Comparison of ENCODE assay signal across 15 cellular contexts in the genomic region with DNA sequence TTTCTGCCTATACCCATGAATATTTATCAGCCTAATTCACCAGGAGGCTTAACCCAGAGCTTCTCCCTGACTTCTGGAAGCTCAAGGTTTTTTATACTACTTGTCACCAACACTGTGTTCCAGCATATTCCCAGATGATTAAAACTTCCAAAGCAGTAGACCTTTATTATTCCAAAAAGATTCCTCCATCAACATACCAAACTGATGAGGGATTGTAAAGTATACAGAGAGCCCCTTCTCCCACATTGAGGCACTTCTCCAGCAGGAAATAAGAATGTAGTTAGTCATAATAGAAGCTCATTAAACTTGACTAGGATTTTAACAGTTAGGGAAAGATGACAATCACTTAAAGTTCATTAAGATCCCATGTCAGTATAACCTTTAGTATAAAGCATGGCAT. TPM values are rescaled to one million over a fixed set of nuclear protein-coding genes. Genes with fewer than 3 reads are reported as not detected.
A peak's percentile ranks its signal among the peaks of the same experiment; 100 is the strongest.
DNase-seq lines count a peak whose midpoint lies in the region; ATAC-seq and TF ChIP-seq lines count a peak whose summit lies in the region.
"Had no signal": no experiment of that assay in that cellular context is flagged by ENCODE, and none has a peak within 500 bp of the region (broad histone marks: within the 10 kb centered on the region; RNA-seq: fewer than 3 reads in every experiment).

No MANE protein-coding gene starts in this region.

- no peak for TF ChIP-seq CTCF in GM23338 (conservative IDR thresholded peaks at IDR 0.05; ENCODE audit: low read depth in 2 of 2)
- no peak for TF ChIP-seq CTCF in fibroblast of pulmonary artery (IDR thresholded peaks at IDR 0.05; ENCODE audit: low read length, missing control alignments)
- no peak for TF ChIP-seq CTCF in omental fat pad (IDR thresholded peaks at IDR 0.05)

- no peaks in the 10 kb centered on the region for H3K4me1 ChIP-seq in GM23338 (ENCODE audit: insufficient read depth)
- H3K4me1 ChIP-seq in skeletal muscle satellite cell (ENCODE audit: control insufficient read depth, insufficient read depth, low read length): peaks cover 41% of the 10 kb centered on the region
- no peaks in the 10 kb centered on the region for H3K4me1 ChIP-seq in neuronal stem cell (ENCODE audit: control insufficient read depth in 2 of 2, insufficient read depth in 1 of 2, low read depth in 1 of 2, low read length in 2 of 2)
- H3K4me1 ChIP-seq: left ventricle myocardium inferior, parathyroid adenoma had no signal

- no peak overlapping the region for H4K91ac ChIP-seq in neuronal stem cell (ENCODE audit: low read depth, low read length, poor library complexity)

- no peak overlapping the region for H3K27ac Mint-ChIP-seq in GM23338
- H3K27ac Mint-ChIP-seq: stimulated activated naive CD8-positive, alpha-beta T cell treated with anti-CD3 and anti-CD28 coated beads, Interleukin-15, Interleukin-2, amounts not matched to agents 100 ng/mL and 50 ng/mL, for 24 hours; T-helper 2 cell treated with Interferon-gamma antibody and Interleukin-4, amounts not matched to agents 5 μg/mL and 100 μg/mL, for 36 hours had no signal

- H4K20me1 ChIP-seq in GM23338 (replicated peaks; ENCODE audit: insufficient read depth): no peaks in the 10 kb centered on the region

- peaks cover 5% of the 10 kb centered on the region; the same call in 2 of the 3 replicates for H3K4me1 Mint-ChIP-seq in GM23338

- H3K27ac ChIP-seq in GM23338 (ENCODE audit: low read depth) (0 out of 2 replicates have a peak overlapping the region, but pooled peaks have one; percentile 12), neuronal stem cell (replicated peaks; ENCODE audit: low read length) (no peak overlapping the region)
- H3K27ac ChIP-seq: left ventricle myocardium inferior, parathyroid adenoma had no signal

- H2BK12ac ChIP-seq in neuronal stem cell (ENCODE audit: low read length): no peak overlapping the region

- no peak overlapping the region for H3K18ac ChIP-seq in neuronal stem cell (ENCODE audit: low read length)

- H3F3A ChIP-seq in GM23338 (replicated peaks; ENCODE audit: low read depth): no peaks in the 10 kb centered on the region

- H2BK15ac ChIP-seq in neuronal stem cell (ENCODE audit: low read length): no peak overlapping the region

- H2AFZ ChIP-seq in GM23338 (peak overlapping the region; percentile 44; the same call in 1 of the 2 replicates), neuronal stem cell (ENCODE audit: low read length) (no peak overlapping the region)
- H2AFZ ChIP-seq: parathyroid adenoma had no signal

- no peaks in the 10 kb centered on the region; the same call in 2 of the 3 replicates for H3K36me3 Mint-ChIP-seq in GM23338 (ENCODE audit: low read depth)

- H3K36me3 ChIP-seq in GM23338 (ENCODE audit: insufficient read depth): no peaks in the 10 kb centered on the region
- no peaks in the 10 kb centered on the region for H3K36me3 ChIP-seq in skeletal muscle satellite cell (ENCODE audit: insufficient read depth, low read length)
- no peaks in the 10 kb centered on the region for H3K36me3 ChIP-seq in neuronal stem cell (replicated peaks in 1 of 2; ENCODE audit: control insufficient read depth in 2 of 2, insufficient read depth in 2 of 2, low read length in 2 of 2)
- H3K36me3 ChIP-seq: left ventricle myocardium inferior had no signal

- no peak overlapping the region for H3K4ac ChIP-seq in neuronal stem cell (ENCODE audit: low read length)

- no peak overlapping the region for H3K23ac ChIP-seq in neuronal stem cell (ENCODE audit: low read depth, low read length, poor library complexity)

- peaks cover 9% of the 10 kb centered on the region for H3K9me3 Mint-ChIP-seq in GM23338
- H3K9me3 Mint-ChIP-seq: T-helper 2 cell treated with Interferon-gamma antibody and Interleukin-4, amounts not matched to agents 5 μg/mL and 100 μg/mL, for 36 hours had no signal

- H3K9me3 ChIP-seq in skeletal muscle satellite cell (replicated peaks; ENCODE audit: low read length): no peaks in the 10 kb centered on the region
- H3K9me3 ChIP-seq in neuronal stem cell (replicated peaks in 1 of 2; ENCODE audit: control insufficient read depth in 2 of 2, insufficient read depth in 1 of 2, low read depth in 1 of 2, low read length in 2 of 2): no peaks in the 10 kb centered on the region

- no peaks in the 10 kb centered on the region for H3K79me1 ChIP-seq in neuronal stem cell (ENCODE audit: low read depth, low read length)

- no peak overlapping the region for H2BK5ac ChIP-seq in neuronal stem cell (ENCODE audit: low read length)

- no peak overlapping the region for H2BK120ac ChIP-seq in neuronal stem cell (ENCODE audit: low read depth, low read length)

- H3K27me3 ChIP-seq in GM23338 (ENCODE audit: insufficient read depth): no peaks in the 10 kb centered on the region
- H3K27me3 ChIP-seq in skeletal muscle satellite cell (ENCODE audit: control insufficient read depth, insufficient read depth, low read length): no peaks in the 10 kb centered on the region
- H3K27me3 ChIP-seq in neuronal stem cell (ENCODE audit: control insufficient read depth in 3 of 3, insufficient read depth in 3 of 3, low read depth in 1 of 3, low read length in 3 of 3): no peaks in the 10 kb centered on the region

- H3K4me3 ChIP-seq in GM23338 (no peak overlapping the region), fibroblast of pulmonary artery (replicated peaks; ENCODE audit: low read depth, low read length) (no peak overlapping the region), skeletal muscle satellite cell (ENCODE audit: low read length) (no peak overlapping the region), neuronal stem cell (ENCODE audit: low read length in 2 of 2) (no peak overlapping the region)
- H3K4me3 ChIP-seq: K562, left ventricle myocardium inferior had no signal

- H3K14ac ChIP-seq in neuronal stem cell (ENCODE audit: low read length): no peak overlapping the region

- H3K79me2 ChIP-seq in GM23338 (replicated peaks; ENCODE audit: insufficient read depth): no peaks in the 10 kb centered on the region
- H3K79me2 ChIP-seq: parathyroid adenoma had no signal

- no peaks in the 10 kb centered on the region for H3K27me3 Mint-ChIP-seq in GM23338 (ENCODE audit: insufficient read depth, low read depth, poor library complexity)

- no peak overlapping the region for H2AK5ac ChIP-seq in neuronal stem cell (ENCODE audit: low read depth, low read length)

- peak overlapping the region; percentile 49 for H3K9ac ChIP-seq in skeletal muscle satellite cell (ENCODE audit: low read depth, low read length)
- H3K9ac ChIP-seq in neuronal stem cell (ENCODE audit: low read depth, low read length, poor library complexity): no peak overlapping the region
- H3K9ac ChIP-seq: parathyroid adenoma had no signal

- no peak overlapping the region for H3K4me3 Mint-ChIP-seq in GM23338
- H3K4me3 Mint-ChIP-seq: stimulated activated naive CD8-positive, alpha-beta T cell treated with anti-CD3 and anti-CD28 coated beads, Interleukin-15, Interleukin-2, amounts not matched to agents 100 ng/mL and 50 ng/mL, for 24 hours; T-helper 2 cell treated with Interferon-gamma antibody and Interleukin-4, amounts not matched to agents 5 μg/mL and 100 μg/mL, for 36 hours had no signal

- DNase-seq in GM23338 (ENCODE audit: low spot score) (no peak), fibroblast of pulmonary artery (ENCODE audit: low read depth) (peak; percentile 59), neuronal stem cell (ENCODE audit: low spot score) (no peak), omental fat pad (ENCODE audit: low spot score) (no peak)
- no peak for DNase-seq in stimulated activated CD4-positive, alpha-beta T cell treated with anti-CD3 and anti-CD28 coated beads, Interleukin-4, amount 100 ng/mL, for 24 hours
- DNase-seq: activated CD4-positive, alpha-beta T cell treated with anti-CD3 and anti-CD28 coated beads, Interleukin-2, amount 50 U/mL, for 48 hours; activated effector memory CD4-positive, alpha-beta T cell treated with Interleukin-2 at 50 U/mL for 16 hours; left ventricle myocardium inferior; NCI-H2081 had no signal

- ATAC-seq in GM23338: no peak
- peak; percentile 11; the same call in 2 of the 3 replicates for ATAC-seq in SK-N-SH treated with all-trans-retinoic acid at 6 μM for 48 hours
- no peak for ATAC-seq in omental fat pad (ENCODE audit: low FRiP score)
- ATAC-seq: K562 had no signal

- H3K9me2 ChIP-seq in GM23338 (ENCODE audit: insufficient read depth): no peaks in the 10 kb centered on the region

- no peak overlapping the region for H4K8ac ChIP-seq in neuronal stem cell (ENCODE audit: low read depth, low read length)

- H3K4me2 ChIP-seq in GM23338 (no peak overlapping the region), skeletal muscle satellite cell (ENCODE audit: low read length) (peak overlapping the region; percentile 28), neuronal stem cell (ENCODE audit: insufficient read depth, low read length, poor library complexity, severe bottlenecking) (no peak overlapping the region)

TF ChIP-seq in GM23338, 12 proteins besides CTCF, POLR2A, EP300 and RAD21 (continues in another document):
- no peak for TF ChIP-seq EZH2phosphoT487 (IDR thresholded peaks at IDR 0.05; ENCODE audit: unreplicated experiment)

TF ChIP-seq in SK-N-SH treated with all-trans-retinoic acid at 6 μM for 48 hours, 23 proteins besides CTCF, POLR2A, EP300 and RAD21 (continues in another document):
- TF ChIP-seq ZFP30 (CRISPR knock-in tag; IDR thresholded peaks at IDR 0.05): no peak
- no peak for TF ChIP-seq TCF4 (CRISPR knock-in tag; IDR thresholded peaks at IDR 0.05; ENCODE audit: borderline replicate concordance)
- TF ChIP-seq ZNF8 (CRISPR knock-in tag; IDR thresholded peaks at IDR 0.05): no peak

RNA-seq across cellular contexts. Expression of a gene that starts 51.4 kb away (rescaled TPM):
- 1.4 and 2.1 TPM in 2 replicates for total RNA-seq in GM23338 (2014; rRNA removed; shearing (Covaris generic))
- polyA plus RNA-seq in GM23338 (2016; fragmentation: Nextera tagmentation; extraction: Ambion mirVana): 1.5 and 2.3 TPM in 2 replicates
- 2.0 and 2.2 TPM in 2 replicates for total RNA-seq in skeletal muscle satellite cell (2012; rRNA removed)
- 2.9 TPM for polyA plus RNA-seq in neuronal stem cell (2013, experiment 1 of 2)
- 3.3 TPM for polyA plus RNA-seq in neuronal stem cell (2013, experiment 2 of 2)
- 1 to 10 TPM; 2.0 to 9.5 (median 7.0) TPM for total RNA-seq in omental fat pad

RNA-seq across cellular contexts. Expression of a gene that starts 53.0 kb away (rescaled TPM):
- total RNA-seq in GM23338 (2014; rRNA removed; shearing (Covaris generic)): not detected in 2 replicates
- polyA plus RNA-seq in GM23338 (2016; fragmentation: Nextera tagmentation; extraction: Ambion mirVana): not detected in 2 replicates
- 0.66 and 1.3 TPM in 2 replicates for total RNA-seq in skeletal muscle satellite cell (2012; rRNA removed)
- not detected for polyA plus RNA-seq in neuronal stem cell (2013, experiment 1 of 2)
- polyA plus RNA-seq in neuronal stem cell (2013, experiment 2 of 2): not detected
- 1 to 10 TPM in 1 of 4 donors, under 1 TPM in 2, not detected in 1; 0.37 to 3.2 (median 0.56) TPM for total RNA-seq in omental fat pad
- total RNA-seq: K562 had no signal
